2 cellular contexts compared by ENCODE assay signal in genomic region chr10:113064039-113064438, GRCh38.
TF ChIP-seq lines count a peak whose summit lies in the region.

No MANE protein-coding gene starts in this region.

TF ChIP-seq in IMR-90, 13 proteins besides CTCF, POLR2A, EP300 and RAD21:
- no peak for TF ChIP-seq RFX5 (IDR thresholded peaks at IDR 0.05; ENCODE audit: low read depth, low read length)
- TF ChIP-seq CEBPB (IDR thresholded peaks at IDR 0.05; ENCODE audit: low read depth, low read length) = no peak
- TF ChIP-seq RCOR1 (IDR thresholded peaks at IDR 0.05; ENCODE audit: insufficient replicate concordance, low read length) = no peak
- no peak for TF ChIP-seq NFE2L2 (IDR thresholded peaks at IDR 0.05; ENCODE audit: low read depth, low read length)
- no peak for TF ChIP-seq USF2 (IDR thresholded peaks at IDR 0.05; ENCODE audit: low read depth, low read length)
- TF ChIP-seq FOS (IDR thresholded peaks at IDR 0.05; ENCODE audit: low read depth, low read length) = no peak
- no peak for TF ChIP-seq CHD1 (IDR thresholded peaks at IDR 0.05; ENCODE audit: low read depth, low read length)

TF ChIP-seq in K562, 482 proteins besides CTCF, POLR2A, EP300 and RAD21:
- TF ChIP-seq ZNF146 (CRISPR knock-in tag; IDR thresholded peaks at IDR 0.05; ENCODE audit: unreplicated experiment) = no peak
- TF ChIP-seq, protein P1, sequence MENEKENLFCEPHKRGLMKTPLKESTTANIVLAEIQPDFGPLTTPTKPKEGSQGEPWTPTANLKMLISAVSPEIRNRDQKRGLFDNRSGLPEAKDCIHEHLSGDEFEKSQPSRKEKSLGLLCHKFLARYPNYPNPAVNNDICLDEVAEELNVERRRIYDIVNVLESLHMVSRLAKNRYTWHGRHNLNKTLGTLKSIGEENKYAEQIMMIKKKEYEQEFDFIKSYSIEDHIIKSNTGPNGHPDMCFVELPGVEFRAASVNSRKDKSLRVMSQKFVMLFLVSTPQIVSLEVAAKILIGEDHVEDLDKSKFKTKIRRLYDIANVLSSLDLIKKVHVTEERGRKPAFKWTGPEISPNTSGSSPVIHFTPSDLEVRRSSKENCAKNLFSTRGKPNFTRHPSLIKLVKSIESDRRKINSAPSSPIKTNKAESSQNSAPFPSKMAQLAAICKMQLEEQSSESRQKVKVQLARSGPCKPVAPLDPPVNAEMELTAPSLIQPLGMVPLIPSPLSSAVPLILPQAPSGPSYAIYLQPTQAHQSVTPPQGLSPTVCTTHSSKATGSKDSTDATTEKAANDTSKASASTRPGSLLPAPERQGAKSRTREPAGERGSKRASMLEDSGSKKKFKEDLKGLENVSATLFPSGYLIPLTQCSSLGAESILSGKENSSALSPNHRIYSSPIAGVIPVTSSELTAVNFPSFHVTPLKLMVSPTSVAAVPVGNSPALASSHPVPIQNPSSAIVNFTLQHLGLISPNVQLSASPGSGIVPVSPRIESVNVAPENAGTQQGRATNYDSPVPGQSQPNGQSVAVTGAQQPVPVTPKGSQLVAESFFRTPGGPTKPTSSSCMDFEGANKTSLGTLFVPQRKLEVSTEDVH (IDR thresholded peaks at IDR 0.05; ENCODE audit: low read depth, partially characterized antibody) = no peak
- no peak for TF ChIP-seq TARDBP (IDR thresholded peaks at IDR 0.05)
- TF ChIP-seq ZNF507 (tag; conservative IDR thresholded peaks at IDR 0.05) = no peak
- TF ChIP-seq ZBTB5 (IDR thresholded peaks at IDR 0.05) = 0 out of 2 replicates have a peak, but pooled peaks have one; percentile 1
- no peak for TF ChIP-seq MTA2 (IDR thresholded peaks at IDR 0.05; ENCODE audit: low read depth)
- TF ChIP-seq ZNF316 (IDR thresholded peaks at IDR 0.05) = no peak
- no peak for TF ChIP-seq CBFA2T2 (conservative IDR thresholded peaks at IDR 0.05)
